10 cellular contexts compared by ENCODE assay signal in genomic region chr11:124674571-124674970, GRCh38. TPM values are rescaled to one million over a fixed set of nuclear protein-coding genes. Genes with fewer than 3 reads are reported as not detected.
A peak's percentile ranks its signal among the peaks of the same experiment; 100 is the strongest.
DNase-seq lines count a peak whose midpoint lies in the region; ATAC-seq and TF ChIP-seq lines count a peak whose summit lies in the region.
"Had no signal": no experiment of that assay in that cellular context is flagged by ENCODE, and none has a peak within 500 bp of the region (broad histone marks: within the 10 kb centered on the region; RNA-seq: fewer than 3 reads in every experiment).

No MANE protein-coding gene starts in this region.

- TF ChIP-seq CTCF in kidney epithelial cell (IDR thresholded peaks at IDR 0.05; ENCODE audit: insufficient read depth, low read length, poor library complexity, severe bottlenecking) (no peak), thoracic aorta (IDR thresholded peaks at IDR 0.05) (no peak)

- peak overlapping the region; percentile 76 to 90 for H3K27ac ChIP-seq in thoracic aorta
- H3K27ac ChIP-seq: foreskin keratinocyte had no signal

- ATAC-seq in activated T-cell treated with anti-CD3 and anti-CD28 coated beads, Interleukin-2, amount 50 U/mL, for 4 hours = no peak
- ATAC-seq in thoracic aorta (ENCODE audit: insufficient number of reproducible peaks, low FRiP score, low read depth) = no peak
- ATAC-seq in GM19397 (IDR thresholded peaks at IDR 0.05; ENCODE audit: unreplicated experiment) = no peak

- peaks cover 21% of the 10 kb centered on the region for H3K4me1 Mint-ChIP-seq in activated T-cell treated with anti-CD3 and anti-CD28 coated beads, Interleukin-2, amount 50 U/mL, for 4 hours (ENCODE audit: low read depth)
- H3K4me1 Mint-ChIP-seq in activated naive CD8-positive, alpha-beta T cell (ENCODE audit: low read depth) = peaks cover 20% of the 10 kb centered on the region

- H3K4me1 ChIP-seq in thoracic aorta (ENCODE audit: control insufficient read depth in 1 of 2, low read depth in 2 of 2) = peaks cover 16 to 38% of the 10 kb centered on the region in 2 donors
- H3K4me1 ChIP-seq: foreskin keratinocyte had no signal

- H3K36me3 ChIP-seq in kidney epithelial cell (ENCODE audit: control insufficient read depth, insufficient read depth, low read length) = no peaks in the 10 kb centered on the region
- no peaks in the 10 kb centered on the region for H3K36me3 ChIP-seq in thoracic aorta

- H3K4me3 Mint-ChIP-seq in activated T-cell treated with anti-CD3 and anti-CD28 coated beads, Interleukin-2, amount 50 U/mL, for 4 hours = peak overlapping the region; percentile 85
- peak overlapping the region; percentile 91 for H3K4me3 Mint-ChIP-seq in activated naive CD8-positive, alpha-beta T cell

- DNase-seq in activated T-cell treated with anti-CD3 and anti-CD28 coated beads, Interleukin-2, amount 50 U/mL, for 4 hours = no peak
- no peak for DNase-seq in activated T-cell treated with anti-CD3 and anti-CD28 coated beads, Interleukin-2, amount 50 U/mL, for 1 hour
- DNase-seq in kidney epithelial cell (ENCODE audit: low read depth) (no peak), thoracic aorta (ENCODE audit: low spot score) (no peak), CD1c-positive myeloid dendritic cell (ENCODE audit: extremely low spot score) (no peak), NCI-H2107 treated with DMSO at 0.1 percent for 48 hours (lab: John Stamatoyannopoulos, UW; ENCODE audit: unreplicated experiment) (no peak)
- DNase-seq: foreskin keratinocyte, SIG-M5 had no signal

- no peaks in the 10 kb centered on the region for H3K9me3 ChIP-seq in thoracic aorta

- H3K36me3 Mint-ChIP-seq in activated T-cell treated with anti-CD3 and anti-CD28 coated beads, Interleukin-2, amount 50 U/mL, for 4 hours (ENCODE audit: insufficient read depth) = no peaks in the 10 kb centered on the region
- H3K36me3 Mint-ChIP-seq in activated naive CD8-positive, alpha-beta T cell = no peaks in the 10 kb centered on the region

- peaks cover 2% of the 10 kb centered on the region for H3K27me3 Mint-ChIP-seq in activated T-cell treated with anti-CD3 and anti-CD28 coated beads, Interleukin-2, amount 50 U/mL, for 4 hours (ENCODE audit: low read depth)
- H3K27me3 Mint-ChIP-seq in activated naive CD8-positive, alpha-beta T cell = no peaks in the 10 kb centered on the region

- H3K4me3 ChIP-seq in kidney epithelial cell (ENCODE audit: low read depth, low read length) (peak overlapping the region; percentile 87), thoracic aorta (peak overlapping the region; percentile 90)

- H3K9me3 Mint-ChIP-seq in activated T-cell treated with anti-CD3 and anti-CD28 coated beads, Interleukin-2, amount 50 U/mL, for 4 hours = no peaks in the 10 kb centered on the region
- H3K9me3 Mint-ChIP-seq in activated naive CD8-positive, alpha-beta T cell (ENCODE audit: low read depth) = no peaks in the 10 kb centered on the region

- H3K27me3 ChIP-seq in kidney epithelial cell (ENCODE audit: control insufficient read depth, insufficient read depth, low read length) (no peaks in the 10 kb centered on the region), thoracic aorta (replicated peaks; ENCODE audit: insufficient read depth) (no peaks in the 10 kb centered on the region)

- peak overlapping the region; percentile 85 for H3K27ac Mint-ChIP-seq in activated naive CD8-positive, alpha-beta T cell

RNA-seq across cellular contexts. Expression of gene SPA17, which starts 0.9 kb away (rescaled TPM):
- 1 to 10 TPM in 1 of 3 donors, under 1 TPM in 2; 0.58 to 1.5 (median 0.76) TPM for total RNA-seq in activated T-cell treated with anti-CD3 and anti-CD28 coated beads, Interleukin-2, amount 50 U/mL, for 4 hours
- total RNA-seq in kidney epithelial cell = 14.1 and 15.8 TPM in 2 replicates
- 1 to 10 TPM; 3.9 to 6.4 TPM for total RNA-seq in thoracic aorta

RNA-seq across cellular contexts. Expression of gene SIAE, which starts 1.0 kb away (rescaled TPM):
- total RNA-seq in activated T-cell treated with anti-CD3 and anti-CD28 coated beads, Interleukin-2, amount 50 U/mL, for 4 hours = 1 to 10 TPM; 1.2 to 1.5 (median 1.3) TPM
- total RNA-seq in kidney epithelial cell = 9.4 and 10.3 TPM in 2 replicates
- total RNA-seq in thoracic aorta = 10 to 100 TPM in 1 of 2 donors, 1 to 10 TPM in 1; 9.7 to 20.0 TPM

RNA-seq across cellular contexts. Expression of gene TBRG1, which starts 51.9 kb away (rescaled TPM):
- total RNA-seq in activated T-cell treated with anti-CD3 and anti-CD28 coated beads, Interleukin-2, amount 50 U/mL, for 4 hours = 10 to 100 TPM; 42.4 to 55.0 (median 44.9) TPM
- 45.4 and 53.7 TPM in 2 replicates for total RNA-seq in kidney epithelial cell
- 10 to 100 TPM; 30.3 to 57.8 TPM for total RNA-seq in thoracic aorta
